Comparison of ENCODE assay signal across 8 cellular contexts in the genomic region with DNA sequence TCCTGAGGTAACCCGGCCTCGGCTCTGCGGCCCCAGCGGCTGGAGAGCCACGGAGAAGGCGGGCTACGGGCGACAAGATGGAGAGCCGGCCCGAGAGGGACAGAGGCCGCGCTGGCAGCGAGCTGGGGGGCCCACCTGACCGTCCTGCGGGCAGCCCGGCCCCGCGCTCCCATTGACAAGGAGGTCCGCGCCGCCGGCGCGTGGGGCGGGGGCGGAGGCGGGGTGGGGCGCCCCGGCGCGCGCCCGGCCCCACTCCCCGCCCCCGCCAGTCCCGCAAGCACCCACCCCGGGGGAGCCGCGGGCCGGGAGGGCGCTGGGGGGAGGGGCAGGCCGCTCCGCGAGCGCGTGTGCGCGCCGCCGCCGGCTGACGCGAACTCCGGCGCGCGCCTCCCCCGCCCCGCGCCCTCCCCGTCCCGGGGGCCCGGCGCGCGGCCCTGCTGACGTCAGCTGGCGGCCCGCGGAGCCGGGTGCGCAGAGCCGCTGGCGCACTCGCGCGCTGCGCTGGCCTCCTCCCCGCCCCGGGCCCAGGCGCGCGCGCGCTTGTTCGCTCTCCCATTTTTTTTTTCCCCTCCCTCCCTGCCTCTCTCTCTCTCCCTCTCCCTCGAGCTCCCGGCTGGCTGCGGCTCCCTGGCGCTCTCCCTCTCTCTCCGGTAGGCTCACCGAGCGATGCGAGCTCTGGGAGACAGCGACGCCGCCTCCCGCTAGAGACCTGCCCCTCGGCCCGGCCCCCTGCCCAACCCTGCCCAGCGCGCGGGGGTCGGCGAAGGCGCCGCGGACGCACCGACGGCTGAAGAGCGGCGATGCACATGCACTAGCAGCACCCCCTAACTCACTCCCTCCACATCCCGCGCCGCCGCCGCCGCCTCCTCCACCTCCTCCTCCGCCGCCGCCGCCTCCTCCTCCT. TPM values are rescaled to one million over a fixed set of nuclear protein-coding genes. Genes with fewer than 3 reads are reported as not detected.
DNase-seq lines count a peak whose midpoint lies in the region; ATAC-seq and TF ChIP-seq lines count a peak whose summit lies in the region.

TSS of gene GNAO1 (plus strand) at position 587 of the 904 bp plus-strand sequence. CDS start 747 bp downstream, outside the sequence.

- H3K79me2 ChIP-seq in OCI-LY3 (ENCODE audit: low read length), result no peaks in the 10 kb centered on the region

- no peaks in the 10 kb centered on the region for H4K20me1 ChIP-seq in OCI-LY3 (ENCODE audit: insufficient read depth, low read length)

- H3K27me3 ChIP-seq in OCI-LY3 (ENCODE audit: low read depth, low read length), result peaks cover 73% of the 10 kb centered on the region
- H3K27me3 ChIP-seq in foreskin keratinocyte, result peaks cover 94% of the 10 kb centered on the region

- H3K27ac ChIP-seq in OCI-LY3 (ENCODE audit: low read length), result no peak within 1 kb of the TSS
- H3K27ac ChIP-seq in foreskin keratinocyte, result no peak within 1 kb of the TSS
- H3K27ac ChIP-seq in temporal lobe (ENCODE audit: low read depth, low read length), result peak within 1 kb of the TSS; percentile 87

- H3K4me3 Mint-ChIP-seq in nephron, result peak within 1 kb of the TSS; percentile 80 to 88 (median 86)

- H3K4me1 Mint-ChIP-seq in nephron, result peaks cover 22% of the 10 kb centered on the region

- peaks cover 76% of the 10 kb centered on the region for H3K27me3 Mint-ChIP-seq in nephron (ENCODE audit: low read depth)

- H3K36me3 Mint-ChIP-seq in nephron (ENCODE audit: low read depth), result no peaks in the 10 kb centered on the region

- DNase-seq in DMS 273 (lab: John Stamatoyannopoulos, UW; ENCODE audit: unreplicated experiment) (peak; percentile 97), foreskin keratinocyte (peak; percentile 2 to 6)
- DNase-seq in activated naive CD4-positive, alpha-beta T cell treated with Interleukin-2 at 50 U/mL for 16 hours, result peak; percentile 66

- peak within 1 kb of the TSS; percentile 94 for H3K4me3 ChIP-seq in OCI-LY3 (ENCODE audit: low read length)

- H3K4me1 ChIP-seq in OCI-LY3 (ENCODE audit: low read length) (peaks cover 9% of the 10 kb centered on the region), foreskin keratinocyte (no peaks in the 10 kb centered on the region)

- TF ChIP-seq CTCF in OCI-LY3 (IDR thresholded peaks at IDR 0.05; ENCODE audit: low read depth, low read length) (no peak), foreskin keratinocyte (conservative IDR thresholded peaks at IDR 0.05) (no peak), nephron (IDR thresholded peaks at IDR 0.05; ENCODE audit: unreplicated experiment in 3 of 3) (no peak)

- H3K4me2 ChIP-seq in OCI-LY3 (ENCODE audit: low read length), result peak within 1 kb of the TSS; percentile 83

- H3K9me3 Mint-ChIP-seq in nephron, result no peaks in the 10 kb centered on the region

- H3K9me3 ChIP-seq in OCI-LY3 (ENCODE audit: insufficient read depth, low read length), result no peaks in the 10 kb centered on the region

- H2AFZ ChIP-seq in OCI-LY3 (ENCODE audit: low read depth, low read length), result peak within 1 kb of the TSS; percentile 80

- ATAC-seq in HG02852 (IDR thresholded peaks at IDR 0.05; ENCODE audit: unreplicated experiment), result peak; percentile 59
- peak; percentile 80 for ATAC-seq in foreskin keratinocyte
- no peak for ATAC-seq in HG02970 (IDR thresholded peaks at IDR 0.05; ENCODE audit: low FRiP score, unreplicated experiment)

- peak within 1 kb of the TSS in 2 of 3 experiments; percentile 51 to 84 for H3K27ac Mint-ChIP-seq in nephron

- H3K36me3 ChIP-seq in OCI-LY3 (replicated peaks; ENCODE audit: low read depth, low read length), result no peaks in the 10 kb centered on the region

- peak within 1 kb of the TSS; percentile 52 for H3K9ac ChIP-seq in OCI-LY3 (ENCODE audit: low read length)

RNA-seq across cellular contexts. Expression of gene GNAO1, which starts in this region (rescaled TPM):
- total RNA-seq in foreskin keratinocyte, result 0.07 and 0.24 TPM in 2 replicates
- 0.03 and 0.08 TPM in 2 replicates for polyA plus RNA-seq in foreskin keratinocyte
- 66.6 TPM for total RNA-seq in temporal lobe

Comparison
In these comparisons a context has a peak if more than half of its experiments do, and no peak if none do; other contexts are left out.
1. RNA of gene GNAO1 (total RNA-seq): 66.6 TPM in temporal lobe (single experiment); 0.07 to 0.24 TPM in foreskin keratinocyte; every median in the first group is over 10 times any median in the second.
2. Peak in DNase-seq and ATAC-seq in foreskin keratinocyte; RNA of the gene not detected or under 1 TPM.
3. DNase-seq: peak in every context shown above with its lines; median percentile 97 in DMS 273; 66 in activated naive CD4-positive, alpha-beta T cell treated with Interleukin-2 at 50 U/mL for 16 hours; 4 in foreskin keratinocyte.